In the genomic region with DNA sequence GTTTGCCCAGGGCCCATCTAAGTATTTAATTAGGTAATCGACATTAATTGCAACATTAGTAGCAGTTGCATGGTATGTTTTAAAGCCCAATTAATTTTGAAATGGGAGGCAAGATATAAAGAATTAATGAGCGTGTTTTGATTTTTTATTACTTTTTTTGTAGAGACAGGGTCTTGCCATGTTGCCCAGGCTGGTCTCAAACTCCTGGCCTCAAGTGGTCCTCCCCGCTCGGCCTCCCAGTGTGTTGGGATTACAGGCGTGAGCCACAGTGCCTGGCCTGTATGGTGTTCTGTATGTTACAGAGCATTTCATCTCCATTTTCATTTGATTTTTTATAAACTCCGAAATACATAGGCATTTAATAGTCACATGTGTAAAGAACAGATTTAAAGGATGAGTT, we compare ENCODE assay signal across 8 cellular contexts. TPM values are rescaled to one million over a fixed set of nuclear protein-coding genes. Genes with fewer than 3 reads are reported as not detected.
DNase-seq lines count a peak whose midpoint lies in the region; ATAC-seq, FAIRE-seq and TF ChIP-seq lines count a peak whose summit lies in the region.

No MANE protein-coding gene starts in this region.

- peak overlapping the region; percentile 94 for H3K4me3 Mint-ChIP-seq in GM23338
- peak overlapping the region; percentile 97 for H3K4me3 Mint-ChIP-seq in WTC11
- H3K4me3 Mint-ChIP-seq in glutamatergic neuron (ENCODE audit: unreplicated experiment) = peak overlapping the region; percentile 97

- POLR2A ChIA-PET in WTC11 (lab: Charles Lee) = no interaction called here

- no peaks in the 10 kb centered on the region for H4K20me1 ChIP-seq in GM23338 (replicated peaks; ENCODE audit: insufficient read depth)

- CTCF ChIA-PET in WTC11 (lab: Charles Lee) = interaction anchor here (1.4 kb wide), 1 partner anchor 108 kb away, joined by 3 read pairs; no protein-coding TSS in a partner anchor

- H3K4me1 ChIP-seq in GM23338 (ENCODE audit: insufficient read depth) = no peaks in the 10 kb centered on the region
- H3K4me1 ChIP-seq in skeletal muscle satellite cell (ENCODE audit: control insufficient read depth, insufficient read depth, low read length) = peaks cover 19% of the 10 kb centered on the region

- no peaks in the 10 kb centered on the region for H3K9me2 ChIP-seq in GM23338 (ENCODE audit: insufficient read depth)

- H3K4me3 ChIP-seq in GM23338 (peak overlapping the region; percentile 95), skeletal muscle satellite cell (ENCODE audit: low read length) (peak overlapping the region; percentile 100)

- H3K36me3 Mint-ChIP-seq in GM23338 (ENCODE audit: low read depth) (peaks cover 18% of the 10 kb centered on the region), WTC11 (peaks cover 26% of the 10 kb centered on the region), glutamatergic neuron (ENCODE audit: unreplicated experiment) (peaks cover 2% of the 10 kb centered on the region)

- TF ChIP-seq CTCF in GM23338 (conservative IDR thresholded peaks at IDR 0.05; ENCODE audit: low read depth in 2 of 2) (no peak), WTC11 (IDR thresholded peaks at IDR 0.05) (no peak), glutamatergic neuron (IDR thresholded peaks at IDR 0.05; ENCODE audit: partially characterized antibody, unreplicated experiment) (no peak)

- H3K27me3 Mint-ChIP-seq in GM23338 (ENCODE audit: insufficient read depth, low read depth, poor library complexity) (no peaks in the 10 kb centered on the region), WTC11 (ENCODE audit: low read depth) (peaks cover 7% of the 10 kb centered on the region), glutamatergic neuron (ENCODE audit: unreplicated experiment) (peaks cover 3% of the 10 kb centered on the region)

- H3K27me3 ChIP-seq in GM23338 (ENCODE audit: insufficient read depth) (no peaks in the 10 kb centered on the region), skeletal muscle satellite cell (ENCODE audit: control insufficient read depth, insufficient read depth, low read length) (no peaks in the 10 kb centered on the region)

- H2AFZ ChIP-seq in GM23338 = peak overlapping the region; percentile 95

- H3K27ac Mint-ChIP-seq in GM23338 = peak overlapping the region; percentile 92
- H3K27ac Mint-ChIP-seq in WTC11 = peak overlapping the region; percentile 97
- H3K27ac Mint-ChIP-seq in glutamatergic neuron (ENCODE audit: unreplicated experiment) = peak overlapping the region; percentile 89

- FAIRE-seq in HTR-8/SVneo (lab: Jason Lieb, UNC) = no peak

- no peaks in the 10 kb centered on the region; the same call in 1 of the 2 replicates for H3K36me3 ChIP-seq in GM23338 (ENCODE audit: insufficient read depth)
- H3K36me3 ChIP-seq in skeletal muscle satellite cell (ENCODE audit: insufficient read depth, low read length) = peaks cover 17% of the 10 kb centered on the region

- peaks cover 6% of the 10 kb centered on the region for H3K9me3 ChIP-seq in skeletal muscle satellite cell (replicated peaks; ENCODE audit: low read length)

- no peaks in the 10 kb centered on the region for H3F3A ChIP-seq in GM23338 (replicated peaks; ENCODE audit: low read depth)

- no peak overlapping the region for H3K27ac ChIP-seq in GM23338 (ENCODE audit: low read depth)

- H3K9me3 Mint-ChIP-seq in GM23338 = peaks cover under 1% of the 10 kb centered on the region; the same call in 2 of the 3 replicates
- peaks cover 14% of the 10 kb centered on the region for H3K9me3 Mint-ChIP-seq in WTC11
- H3K9me3 Mint-ChIP-seq in glutamatergic neuron (ENCODE audit: unreplicated experiment) = peaks cover 2% of the 10 kb centered on the region

- peak overlapping the region; percentile 100 for H3K9ac ChIP-seq in skeletal muscle satellite cell (ENCODE audit: low read depth, low read length)

- peaks cover 27% of the 10 kb centered on the region for H3K79me2 ChIP-seq in GM23338 (replicated peaks; ENCODE audit: insufficient read depth)

- no peak for DNase-seq in GM23338 (ENCODE audit: low spot score)
- no peak for DNase-seq in WTC11 (ENCODE audit: low spot score)
- no peak for DNase-seq in glutamatergic neuron
- DNase-seq in GM19240 (ENCODE audit: insufficient read length, low spot score) = no peak
- no peak for DNase-seq in HTR-8/SVneo (ENCODE audit: insufficient read length, low spot score)
- no peak for DNase-seq in activated effector memory CD4-positive, alpha-beta T cell treated with anti-CD3 and anti-CD28 coated beads, Interleukin-2, amount 50 U/mL, for 16 hours

- ATAC-seq in GM23338 (no peak), WTC11 (no peak), HG02763 (IDR thresholded peaks at IDR 0.05; ENCODE audit: unreplicated experiment) (no peak)

- H3K4me2 ChIP-seq in GM23338 = peak overlapping the region; percentile 90
- peak overlapping the region; percentile 98 for H3K4me2 ChIP-seq in skeletal muscle satellite cell (ENCODE audit: low read length)

- H3K4me1 Mint-ChIP-seq in GM23338 (peaks cover 18% of the 10 kb centered on the region), WTC11 (peaks cover 23% of the 10 kb centered on the region), glutamatergic neuron (ENCODE audit: low read depth, unreplicated experiment) (peaks cover 10% of the 10 kb centered on the region)

TF ChIP-seq in GM23338, 12 proteins besides CTCF, POLR2A, EP300 and RAD21 (continues in another document):
- no peak for TF ChIP-seq EZH2phosphoT487 (IDR thresholded peaks at IDR 0.05; ENCODE audit: unreplicated experiment)
- TF ChIP-seq POLR2AphosphoS5 (IDR thresholded peaks at IDR 0.05; ENCODE audit: low read depth) = no peak
- no peak for TF ChIP-seq ZNF114 (CRISPR knock-in tag; IDR thresholded peaks at IDR 0.05)
- TF ChIP-seq NANOG (IDR thresholded peaks at IDR 0.05; ENCODE audit: borderline replicate concordance) = no peak
- TF ChIP-seq, protein P1, sequence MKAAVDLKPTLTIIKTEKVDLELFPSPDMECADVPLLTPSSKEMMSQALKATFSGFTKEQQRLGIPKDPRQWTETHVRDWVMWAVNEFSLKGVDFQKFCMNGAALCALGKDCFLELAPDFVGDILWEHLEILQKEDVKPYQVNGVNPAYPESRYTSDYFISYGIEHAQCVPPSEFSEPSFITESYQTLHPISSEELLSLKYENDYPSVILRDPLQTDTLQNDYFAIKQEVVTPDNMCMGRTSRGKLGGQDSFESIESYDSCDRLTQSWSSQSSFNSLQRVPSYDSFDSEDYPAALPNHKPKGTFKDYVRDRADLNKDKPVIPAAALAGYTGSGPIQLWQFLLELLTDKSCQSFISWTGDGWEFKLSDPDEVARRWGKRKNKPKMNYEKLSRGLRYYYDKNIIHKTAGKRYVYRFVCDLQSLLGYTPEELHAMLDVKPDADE (IDR thresholded peaks at IDR 0.05) = no peak
- no peak for TF ChIP-seq STAT1 (IDR thresholded peaks at IDR 0.05; ENCODE audit: unreplicated experiment)
- TF ChIP-seq ZNF331 (CRISPR knock-in tag; IDR thresholded peaks at IDR 0.05; ENCODE audit: low read depth) = no peak
- no peak for TF ChIP-seq EZH2 (IDR thresholded peaks at IDR 0.05; ENCODE audit: low read depth, unreplicated experiment)

TF ChIP-seq in WTC11, 78 proteins besides CTCF, POLR2A, EP300 and RAD21 (continues in another document):
- no peak for TF ChIP-seq PRRX2 (CRISPR knock-in tag; IDR thresholded peaks at IDR 0.05)
- no peak for TF ChIP-seq FOXK1 (CRISPR knock-in tag; IDR thresholded peaks at IDR 0.05)
- TF ChIP-seq KAT7 (CRISPR knock-in tag; IDR thresholded peaks at IDR 0.05; ENCODE audit: borderline replicate concordance) = no peak
- no peak for TF ChIP-seq CREM (CRISPR knock-in tag; IDR thresholded peaks at IDR 0.05)
- TF ChIP-seq, protein P2, sequence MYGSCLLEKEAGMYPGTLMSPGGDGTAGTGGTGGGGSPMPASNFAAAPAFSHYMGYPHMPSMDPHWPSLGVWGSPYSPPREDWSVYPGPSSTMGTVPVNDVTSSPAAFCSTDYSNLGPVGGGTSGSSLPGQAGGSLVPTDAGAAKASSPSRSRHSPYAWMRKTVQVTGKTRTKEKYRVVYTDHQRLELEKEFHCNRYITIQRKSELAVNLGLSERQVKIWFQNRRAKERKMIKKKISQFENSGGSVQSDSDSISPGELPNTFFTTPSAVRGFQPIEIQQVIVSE (CRISPR knock-in tag; IDR thresholded peaks at IDR 0.05; ENCODE audit: borderline replicate concordance) = no peak
- TF ChIP-seq SMAD3 (CRISPR knock-in tag; IDR thresholded peaks at IDR 0.05; ENCODE audit: borderline replicate concordance) = no peak
- TF ChIP-seq HMGA2 (CRISPR knock-in tag; IDR thresholded peaks at IDR 0.05) = no peak

RNA-seq across cellular contexts. Expression of gene GOLGA5, which starts 0.9 kb away (rescaled TPM):
- 30.2 and 31.1 TPM in 2 replicates for total RNA-seq in GM23338 (2014; rRNA removed; shearing (Covaris generic))
- polyA plus RNA-seq in GM23338 (2016; fragmentation: Nextera tagmentation; extraction: Ambion mirVana) = 26.2 and 28.6 TPM in 2 replicates
- total RNA-seq in WTC11 (2021) = 23.8 to 27.0 TPM (median 25.0 TPM) in 3 replicates
- 28.2 TPM for total RNA-seq in glutamatergic neuron (ENCODE audit: unreplicated experiment)
- total RNA-seq in skeletal muscle satellite cell (2012; rRNA removed) = 43.6 and 44.1 TPM in 2 replicates

RNA-seq across cellular contexts. Expression of gene LGMN, which starts 46.5 kb away (rescaled TPM):
- total RNA-seq in GM23338 (2014; rRNA removed; shearing (Covaris generic)) = 83.5 and 120 TPM in 2 replicates
- polyA plus RNA-seq in GM23338 (2016; fragmentation: Nextera tagmentation; extraction: Ambion mirVana) = 60.0 and 62.9 TPM in 2 replicates
- 55.7 to 68.0 TPM (median 66.1 TPM) in 3 replicates for total RNA-seq in WTC11 (2021)
- total RNA-seq in glutamatergic neuron (ENCODE audit: unreplicated experiment) = 36.9 TPM
- 42.6 and 62.5 TPM in 2 replicates for total RNA-seq in skeletal muscle satellite cell (2012; rRNA removed)
